Comparison of ENCODE assay signal across 9 cellular contexts in the genomic region with DNA sequence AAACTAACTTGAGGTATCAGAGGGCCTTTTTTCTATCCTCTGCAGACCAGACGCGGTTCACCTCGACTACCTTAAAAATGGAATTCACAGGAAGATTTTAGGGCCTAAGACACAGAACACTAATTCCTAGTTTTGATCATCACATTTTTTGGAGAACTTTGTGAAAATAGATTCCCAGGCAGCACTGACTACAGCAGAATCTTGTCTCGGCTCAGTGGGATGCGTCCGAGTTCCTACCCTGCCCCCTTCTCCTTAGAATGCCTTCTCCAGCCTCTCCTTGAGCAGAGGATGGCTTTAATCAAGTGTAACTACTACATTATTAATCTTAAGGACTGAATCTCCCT. TPM values are rescaled to one million over a fixed set of nuclear protein-coding genes. Genes with fewer than 3 reads are reported as not detected.
A peak's percentile ranks its signal among the peaks of the same experiment; 100 is the strongest.
DNase-seq lines count a peak whose midpoint lies in the region; ATAC-seq, FAIRE-seq and TF ChIP-seq lines count a peak whose summit lies in the region.
"Had no signal": no experiment of that assay in that cellular context is flagged by ENCODE, and none has a peak within 500 bp of the region (broad histone marks: within the 10 kb centered on the region; RNA-seq: fewer than 3 reads in every experiment).

No MANE protein-coding gene starts in this region.

- POLR2A ChIA-PET in A549 (lab: Yijun Ruan, JAX): interaction anchor here (0.6 to 1.5 kb wide), 8 partner anchors 8 to 591 kb away, joined by 3 to 18 read pairs (median 4); a partner anchor contains a TSS
- POLR2A ChIA-PET in IMR-90 (lab: Charles Lee; ENCODE audit: unreplicated experiment): no interaction called here

- H3K9me1 ChIP-seq in IMR-90 (ENCODE audit: insufficient read depth, low read length): no peaks in the 10 kb centered on the region

- 40% methylated on average over 6 of the region's 6 CpGs for WGBS in A549 (ENCODE audit: missing lambda C conversion rate)
- WGBS in IMR-90 (ENCODE audit: extremely low coverage in 2 of 2, insufficient read length in 1 of 2), 2 experiments: 60% methylated on average over 1 of the region's 6 CpGs; no CpG with 5 or more reads in 1 of the 2 experiments

- H2AK5ac ChIP-seq in IMR-90 (ENCODE audit: low read depth, low read length): no peak overlapping the region

- H3K56ac ChIP-seq in IMR-90 (ENCODE audit: extremely low read depth, insufficient read depth, low read length): no peak overlapping the region

- H3K18ac ChIP-seq in IMR-90 (ENCODE audit: low read depth, low read length): peak overlapping the region; percentile 30

- no peak overlapping the region; the same call in 1 of the 2 replicates for H2BK120ac ChIP-seq in IMR-90 (ENCODE audit: low read depth, low read length)

- no peaks in the 10 kb centered on the region for H4K20me1 ChIP-seq in IMR-90 (ENCODE audit: insufficient read depth, low read length)

- BruUV-seq in IMR-90 (replicated peaks; lab: Mats Ljungman, UMichigan): no TSS peak

- CTCF ChIA-PET in A549 (lab: Yijun Ruan, JAX): no interaction called here
- CTCF ChIA-PET in IMR-90 (lab: Yijun Ruan, JAX): no interaction called here

- DNase-seq in A549 (ENCODE audit: low read depth in 1 of 2, low spot score in 1 of 2): no peak
- no peak for DNase-seq in IMR-90
- DNase-seq in caudate nucleus (lab: John Stamatoyannopoulos, UW): no peak
- DNase-seq in germinal center (ENCODE audit: low spot score): no peak
- DNase-seq in LoVo (ENCODE audit: low spot score): no peak
- DNase-seq in COR-L47 (lab: John Stamatoyannopoulos, UW): no peak
- no peak for DNase-seq in RPMI8226

- H2AK9ac ChIP-seq in IMR-90 (replicated peaks; ENCODE audit: low read depth, low read length, poor library complexity): no peak overlapping the region

- H3K79me1 ChIP-seq in IMR-90 (ENCODE audit: low read depth in 1 of 2, low read length in 2 of 2): no peaks in the 10 kb centered on the region

- TF ChIP-seq EP300 in A549 (IDR thresholded peaks at IDR 0.05): no peak

- H3K4ac ChIP-seq in IMR-90 (ENCODE audit: low read depth, low read length): peak overlapping the region; percentile 83

- dilution Hi-C loops in IMR-90 (cut with HindIII; ENCODE audit: low sequenced_read_pairs, unreplicated experiment): no loop called here

- FAIRE-seq in A549 (lab: Jason Lieb, UNC): no peak

- H3K36me3 ChIP-seq in IMR-90 (ENCODE audit: control insufficient read depth, insufficient read depth, low read length) (no peaks in the 10 kb centered on the region), muscle layer of duodenum (ENCODE audit: control insufficient read depth in 1 of 2, insufficient read depth in 2 of 2, low read length in 2 of 2) (peaks cover 0 to 4% of the 10 kb centered on the region in 2 donors)
- H3K36me3 ChIP-seq: cardiac muscle cell had no signal

- TF ChIP-seq RAD21 in A549 (conservative IDR thresholded peaks at IDR 0.05 in 1 of 2, IDR thresholded peaks at IDR 0.05 in 1 of 2) (no peak), IMR-90 (IDR thresholded peaks at IDR 0.05; ENCODE audit: low read length) (no peak)

- in situ Hi-C loops in IMR-90 (cut with MboI; ENCODE audit: low sequenced_read_pairs): loop anchor here (25.0 kb wide), 1 partner anchor 1678 kb away; a partner anchor contains a TSS

- H3K9ac ChIP-seq in IMR-90 (ENCODE audit: low read depth, low read length): no peak overlapping the region

- ATAC-seq in A549 (no peak), IMR-90 (ENCODE audit: low read depth) (no peak)

- H2BK5ac ChIP-seq in IMR-90 (ENCODE audit: low read depth, low read length, poor library complexity, severe bottlenecking): peak overlapping the region; percentile 57

- intact Hi-C loops in IMR-90 (cut with micrococcal nuclease): no loop called here

- peak overlapping the region; percentile 95 to 99 for H3K27ac ChIP-seq in A549
- peak overlapping the region; percentile 44 for H3K27ac ChIP-seq in IMR-90 (ENCODE audit: insufficient read depth, low read length)
- peak overlapping the region; percentile 94 for H3K27ac ChIP-seq in caudate nucleus (ENCODE audit: low read depth, low read length)
- H3K27ac ChIP-seq in muscle layer of duodenum (ENCODE audit: low read length): peak overlapping the region; percentile 94

- peak overlapping the region; percentile 39; the same call in 1 of the 2 replicates for H3K23ac ChIP-seq in IMR-90 (ENCODE audit: low read depth, low read length)

- TF ChIP-seq CTCF in A549 (IDR thresholded peaks at IDR 0.05): no peak
- TF ChIP-seq CTCF in IMR-90 (conservative IDR thresholded peaks at IDR 0.05; ENCODE audit: low read depth, low read length): no peak

- no peak overlapping the region for H2BK15ac ChIP-seq in IMR-90 (ENCODE audit: low read depth, low read length)

- peak overlapping the region; percentile 84 to 88 for H4K8ac ChIP-seq in IMR-90 (ENCODE audit: low read depth in 2 of 2, low read length in 2 of 2)

- TF ChIP-seq POLR2A in A549 (IDR thresholded peaks at IDR 0.05; ENCODE audit: low read length): no peak
- no peak for TF ChIP-seq POLR2A in IMR-90 (IDR thresholded peaks at IDR 0.05; ENCODE audit: low read depth, low read length)

- H3K4me1 ChIP-seq in A549: no peaks in the 10 kb centered on the region
- H3K4me1 ChIP-seq in IMR-90 (ENCODE audit: control insufficient read depth, insufficient read depth, low read length): peaks cover 4% of the 10 kb centered on the region; the same call in 1 of the 2 replicates
- H3K4me1 ChIP-seq in muscle layer of duodenum (ENCODE audit: control insufficient read depth in 1 of 2, insufficient read depth in 2 of 2, low read length in 2 of 2): no peaks in the 10 kb centered on the region

- H3K4me3 ChIP-seq in A549 (peak overlapping the region; percentile 92), IMR-90 (ENCODE audit: insufficient read depth, low read depth, low read length) (peak overlapping the region; percentile 89), muscle layer of duodenum (ENCODE audit: low read depth in 1 of 2, low read length in 2 of 2) (peak overlapping the region; percentile 80 to 86)

- peak overlapping the region; percentile 99 for H4K5ac ChIP-seq in IMR-90 (ENCODE audit: low read depth, low read length)

- H2AFZ ChIP-seq in IMR-90 (replicated peaks; ENCODE audit: low read length, poor library complexity): peak overlapping the region; percentile 96

- H3K9me3 ChIP-seq in A549: peaks cover 17% of the 10 kb centered on the region
- H3K9me3 ChIP-seq in IMR-90 (ENCODE audit: control insufficient read depth, insufficient read depth, low read length): peaks cover 3% of the 10 kb centered on the region; the same call in 1 of the 2 replicates
- H3K9me3 ChIP-seq in muscle layer of duodenum (ENCODE audit: control insufficient read depth in 1 of 2, low read length in 2 of 2): no peaks in the 10 kb centered on the region

- H3K14ac ChIP-seq in IMR-90 (replicated peaks; ENCODE audit: low read depth, low read length): peak overlapping the region; percentile 58

- H3K4me2 ChIP-seq in A549 (peak overlapping the region; percentile 85), IMR-90 (ENCODE audit: low read depth, low read length) (peak overlapping the region; percentile 66)

- no peak overlapping the region; the same call in 1 of the 2 replicates for H2BK20ac ChIP-seq in IMR-90 (ENCODE audit: low read depth, low read length)

- no peaks in the 10 kb centered on the region for H3K27me3 ChIP-seq in IMR-90 (ENCODE audit: control insufficient read depth, insufficient read depth, low read length)
- no peaks in the 10 kb centered on the region for H3K27me3 ChIP-seq in muscle layer of duodenum (ENCODE audit: low read depth, low read length)
- H3K27me3 ChIP-seq: cardiac muscle cell had no signal

- H4K91ac ChIP-seq in IMR-90 (ENCODE audit: insufficient read depth, low read depth, low read length): peak overlapping the region; percentile 46

RNA-seq across cellular contexts. Expression of a gene that starts 0.4 kb away (rescaled TPM):
- polyA plus RNA-seq in A549 (2011; rRNA removed): 2.2 TPM in 1 of 2 replicates, not detected in the other
- polyA plus RNA-seq in A549 (2012; cell fraction: cytosol; rRNA removed): 0.71 TPM in 2 replicates
- 3.6 and 7.1 TPM in 2 replicates for polyA plus RNA-seq in A549 (2012; cell fraction: nucleus; rRNA removed)
- 0.25 TPM in 1 of 3 replicates, not detected in the others for polyA plus RNA-seq in A549 (2017; fragmentation: RNase III; extraction: RNeasy Plus Mini Kit Qiagen cat#74134 plus additional on column Dnase treatment)
- polyA minus RNA-seq in A549 (2011; rRNA and poly(A)+ RNA removed): 63.4 and 271 TPM in 2 replicates
- 17.8 and 57.0 TPM in 2 replicates for total RNA-seq in IMR-90 (2012; rRNA removed)
- polyA plus RNA-seq in IMR-90 (2012; rRNA removed): not detected in 2 replicates
- 0.13 TPM in 1 of 2 replicates, not detected in the other for polyA plus RNA-seq in IMR-90 (2012; cell fraction: cytosol; rRNA removed)
- polyA plus RNA-seq in IMR-90 (2012; cell fraction: nucleus; rRNA removed; ENCODE audit: low replicate concordance): 0.45 and 0.89 TPM in 2 replicates
- polyA plus RNA-seq: cardiac muscle cell had no signal

RNA-seq across cellular contexts. Expression of a gene that starts 4.1 kb away (rescaled TPM):
- 1.8 and 2.3 TPM in 2 replicates for polyA plus RNA-seq in A549 (2011; rRNA removed)
- polyA plus RNA-seq in A549 (2012; cell fraction: cytosol; rRNA removed): 1.0 and 1.4 TPM in 2 replicates
- 0.49 and 1.0 TPM in 2 replicates for polyA plus RNA-seq in A549 (2012; cell fraction: nucleus; rRNA removed)
- polyA plus RNA-seq in A549 (2017; fragmentation: RNase III; extraction: RNeasy Plus Mini Kit Qiagen cat#74134 plus additional on column Dnase treatment): 2.8 to 4.4 TPM (median 3.3 TPM) in 3 replicates
- 1.1 and 2.4 TPM in 2 replicates for polyA minus RNA-seq in A549 (2011; rRNA and poly(A)+ RNA removed)
- 2.5 TPM in 2 replicates for total RNA-seq in IMR-90 (2012; rRNA removed)
- 0.97 and 1.1 TPM in 2 replicates for polyA plus RNA-seq in IMR-90 (2012; rRNA removed)
- polyA plus RNA-seq in IMR-90 (2012; cell fraction: cytosol; rRNA removed): 0.89 and 1.4 TPM in 2 replicates
- polyA plus RNA-seq in IMR-90 (2012; cell fraction: nucleus; rRNA removed; ENCODE audit: low replicate concordance): 0.29 and 0.52 TPM in 2 replicates

RNA-seq across cellular contexts. Expression of a gene that starts 7.9 kb away (rescaled TPM):
- polyA plus RNA-seq in A549 (2011; rRNA removed) (29.6 and 31.6 TPM in 2 replicates), A549 (2017; fragmentation: RNase III; extraction: RNeasy Plus Mini Kit Qiagen cat#74134 plus additional on column Dnase treatment) (12.0 to 12.8 TPM (median 12.2 TPM) in 3 replicates), IMR-90 (2012; rRNA removed) (10.2 and 11.8 TPM in 2 replicates)
- polyA plus RNA-seq in A549 (2012; cell fraction: cytosol; rRNA removed): 6.1 and 6.3 TPM in 2 replicates
- 3.2 and 4.4 TPM in 2 replicates for polyA plus RNA-seq in A549 (2012; cell fraction: nucleus; rRNA removed)
- polyA minus RNA-seq in A549 (2011; rRNA and poly(A)+ RNA removed): 9.5 and 13.2 TPM in 2 replicates
- 26.9 and 33.1 TPM in 2 replicates for total RNA-seq in IMR-90 (2012; rRNA removed)
- polyA plus RNA-seq in IMR-90 (2012; cell fraction: cytosol; rRNA removed): 2.4 and 2.7 TPM in 2 replicates
- polyA plus RNA-seq in IMR-90 (2012; cell fraction: nucleus; rRNA removed; ENCODE audit: low replicate concordance): 3.5 and 25.6 TPM in 2 replicates

RNA-seq across cellular contexts. Expression of a gene that starts 47.4 kb away (rescaled TPM):
- not detected in 2 replicates for polyA plus RNA-seq in A549 (2011; rRNA removed)
- polyA plus RNA-seq in A549 (2012; cell fraction: cytosol; rRNA removed): not detected in 2 replicates
- polyA plus RNA-seq in A549 (2012; cell fraction: nucleus; rRNA removed): not detected in 2 replicates
- polyA plus RNA-seq in A549 (2017; fragmentation: RNase III; extraction: RNeasy Plus Mini Kit Qiagen cat#74134 plus additional on column Dnase treatment): not detected in 3 replicates
- not detected in 2 replicates for polyA minus RNA-seq in A549 (2011; rRNA and poly(A)+ RNA removed)
- not detected in 2 replicates for total RNA-seq in IMR-90 (2012; rRNA removed)
- polyA plus RNA-seq in IMR-90 (2012; rRNA removed): not detected in 2 replicates
- polyA plus RNA-seq in IMR-90 (2012; cell fraction: cytosol; rRNA removed): 0.02 TPM in 1 of 2 replicates, not detected in the other
- not detected in 2 replicates for polyA plus RNA-seq in IMR-90 (2012; cell fraction: nucleus; rRNA removed; ENCODE audit: low replicate concordance)
- polyA plus RNA-seq: cardiac muscle cell had no signal

RNA-seq across cellular contexts. Expression of a gene that starts 47.5 kb away (rescaled TPM):
- polyA plus RNA-seq in A549 (2011; rRNA removed) (not detected in 2 replicates), A549 (2017; fragmentation: RNase III; extraction: RNeasy Plus Mini Kit Qiagen cat#74134 plus additional on column Dnase treatment) (not detected in 3 replicates), IMR-90 (2012; rRNA removed) (0.60 and 0.91 TPM in 2 replicates)
- polyA plus RNA-seq in A549 (2012; cell fraction: cytosol; rRNA removed): not detected in 2 replicates
- polyA plus RNA-seq in A549 (2012; cell fraction: nucleus; rRNA removed): not detected in 2 replicates
- polyA minus RNA-seq in A549 (2011; rRNA and poly(A)+ RNA removed): not detected in 2 replicates
- total RNA-seq in IMR-90 (2012; rRNA removed): 0.90 and 1.1 TPM in 2 replicates
- polyA plus RNA-seq in IMR-90 (2012; cell fraction: cytosol; rRNA removed): 0.10 and 0.15 TPM in 2 replicates
- 0.23 and 0.68 TPM in 2 replicates for polyA plus RNA-seq in IMR-90 (2012; cell fraction: nucleus; rRNA removed; ENCODE audit: low replicate concordance)

Comparison
In these comparisons a context has a peak if more than half of its experiments do, and no peak if none do; other contexts are left out.
1. H3K27ac ChIP-seq: peak in every context shown above with its lines; median percentile 97 in A549; 94 in caudate nucleus; 94 in muscle layer of duodenum; 44 in IMR-90.